In the genomic region with DNA sequence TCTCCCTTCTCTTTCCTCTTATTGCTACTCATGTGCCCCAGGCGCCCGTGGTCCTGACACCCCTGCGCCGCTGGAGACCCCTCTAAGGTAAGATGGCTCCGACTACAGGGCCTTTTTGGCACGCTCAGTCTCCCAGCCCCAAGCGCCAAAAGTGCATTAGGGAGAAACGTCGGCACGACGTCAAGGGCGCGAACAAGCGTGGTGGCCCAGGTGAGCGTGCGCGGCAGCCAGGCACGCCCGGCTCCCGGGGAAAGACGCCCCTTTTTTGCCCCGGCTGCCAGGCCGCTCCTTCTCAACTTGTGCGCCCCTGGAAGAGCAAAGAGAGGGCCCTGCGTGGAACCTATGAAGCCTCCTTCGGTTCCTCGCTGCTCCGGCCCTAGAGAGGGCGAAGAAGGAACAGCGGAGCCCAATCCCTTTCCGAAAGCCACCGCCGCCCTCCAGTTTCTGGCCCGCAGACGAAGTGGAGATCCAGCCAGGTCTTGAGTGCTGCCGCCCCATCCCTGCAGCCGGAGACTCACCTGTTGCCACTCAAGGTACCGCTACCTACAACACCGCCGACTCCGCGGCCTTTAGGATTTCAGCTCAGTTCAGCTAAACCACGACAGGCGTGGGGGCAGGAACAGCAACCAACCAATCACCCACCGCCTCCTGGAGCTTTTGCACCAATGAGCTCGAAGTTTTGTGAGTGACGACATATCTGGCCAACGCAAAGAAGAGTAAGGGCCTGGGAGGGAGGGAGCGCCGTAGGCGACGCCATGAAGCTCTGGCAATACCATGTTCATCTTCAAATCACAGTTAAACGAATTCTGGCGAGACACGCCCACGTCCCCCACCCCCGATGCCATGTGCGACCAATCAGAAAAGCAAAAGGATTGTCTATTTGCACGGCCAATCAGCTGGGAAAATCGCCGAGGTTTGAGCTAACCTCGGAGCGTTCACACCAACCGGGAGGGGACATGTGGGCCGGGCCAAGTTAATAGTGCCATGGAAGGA, we compare ENCODE assay signal across 8 cellular contexts. TPM values are rescaled to one million over a fixed set of nuclear protein-coding genes. Genes with fewer than 3 reads are reported as not detected.
DNase-seq lines count a peak whose midpoint lies in the region; ATAC-seq and TF ChIP-seq lines count a peak whose summit lies in the region.
"Not testable (repeated sequence)": the region's sequence is repeated elsewhere in the genome, so short reads cannot be mapped to it uniquely, and the experiment has no call there.

TSS of gene ARL17A (minus strand) at position 609 of the 993 bp plus-strand sequence. CDS start 3,369 bp downstream, outside the sequence.

- ATAC-seq in GM18505 (IDR thresholded peaks at IDR 0.05; ENCODE audit: unreplicated experiment) (peak; percentile 61), GM23338 (peak; percentile 88), HG03521 (IDR thresholded peaks at IDR 0.05; ENCODE audit: unreplicated experiment) (peak; percentile 83)
- ATAC-seq in stimulated activated naive B cell treated with anti-CD40 and anti-IgM and Interleukin-4, amounts not matched to agents 10 μg/mL and 1 μg/mL and 100 μg/mL, for 72 hours (replicated peaks) = peak; percentile 88 to 90

- not testable (repeated sequence) for TF ChIP-seq POLR2A in GM18505 (IDR thresholded peaks at IDR 0.05; ENCODE audit: borderline replicate concordance, extremely low read depth, insufficient read depth, insufficient read length); adrenal gland (IDR thresholded peaks at IDR 0.05)

- not testable (repeated sequence) for H4K20me1 ChIP-seq in GM23338 (replicated peaks; ENCODE audit: insufficient read depth)

- not testable (repeated sequence) for H3K36me3 ChIP-seq in GM23338 (ENCODE audit: insufficient read depth); adrenal gland (replicated peaks in 1 of 2); right atrium auricular region; rectal smooth muscle tissue (ENCODE audit: control insufficient read depth, insufficient read depth, low read length)

- H3K9ac ChIP-seq in rectal smooth muscle tissue (ENCODE audit: low read length) = not testable (repeated sequence)

- intact Hi-C loops in adrenal gland (cut with DNase I) = not testable (repeated sequence)

- not testable (repeated sequence) for H3K27me3 Mint-ChIP-seq in GM23338 (ENCODE audit: insufficient read depth, low read depth, poor library complexity); stimulated activated naive B cell treated with anti-CD40 and anti-IgM and Interleukin-4, amounts not matched to agents 10 μg/mL and 1 μg/mL and 100 μg/mL, for 72 hours

- H3K4me3 Mint-ChIP-seq in GM23338 = peak within 1 kb of the TSS; percentile 48; the same call in 2 of the 3 replicates
- H3K4me3 Mint-ChIP-seq in stimulated activated naive B cell treated with anti-CD40 and anti-IgM and Interleukin-4, amounts not matched to agents 10 μg/mL and 1 μg/mL and 100 μg/mL, for 72 hours = peak within 1 kb of the TSS in 1 of 2 donors; percentile 56

- not testable (repeated sequence) for H3K4me2 ChIP-seq in GM23338

- not testable (repeated sequence) for H2AFZ ChIP-seq in GM23338

- TF ChIP-seq CTCF in GM23338 (conservative IDR thresholded peaks at IDR 0.05; ENCODE audit: low read depth in 2 of 2); adrenal gland (IDR thresholded peaks at IDR 0.05); right atrium auricular region (IDR thresholded peaks at IDR 0.05): not testable (repeated sequence)

- H3K9me2 ChIP-seq in GM23338 (ENCODE audit: insufficient read depth) = not testable (repeated sequence)

- not testable (repeated sequence) for H3K9me3 Mint-ChIP-seq in GM23338; stimulated activated naive B cell treated with anti-CD40 and anti-IgM and Interleukin-4, amounts not matched to agents 10 μg/mL and 1 μg/mL and 100 μg/mL, for 72 hours

- not testable (repeated sequence) for DNase-seq in GM23338 (ENCODE audit: low spot score)
- DNase-seq in activated CD4-positive, alpha-beta T cell treated with anti-CD3 and anti-CD28 coated beads for 48 hours = peak; percentile 84
- DNase-seq in adrenal gland (peak; percentile 78 to 95 (median 87)), right atrium auricular region (ENCODE audit: low spot score) (peak; percentile 86)
- peak; percentile 82 for DNase-seq in stimulated activated naive B cell treated with anti-CD40 and anti-IgM and Interleukin-4, amounts not matched to agents 10 μg/mL and 1 μg/mL and 100 μg/mL, for 72 hours

- 0% methylated on average over 7 of the region's 65 CpGs; no CpG with 5 or more reads in 2 of the 4 donors for WGBS in adrenal gland, 4 donors

- peak within 1 kb of the TSS; percentile 37; the same call in 1 of the 2 replicates for H3K4me3 ChIP-seq in GM23338
- peak within 1 kb of the TSS in 1 of 4 donors; percentile 39 for H3K4me3 ChIP-seq in adrenal gland
- peak within 1 kb of the TSS; percentile 11 to 22 for H3K4me3 ChIP-seq in right atrium auricular region
- not testable (repeated sequence) for H3K4me3 ChIP-seq in rectal smooth muscle tissue (ENCODE audit: low read length)

- not testable (repeated sequence) for H3K4me1 ChIP-seq in GM23338 (ENCODE audit: insufficient read depth); adrenal gland (replicated peaks in 1 of 2); right atrium auricular region; rectal smooth muscle tissue (ENCODE audit: control insufficient read depth, insufficient read depth, low read length)

- H3K27ac ChIP-seq in GM23338 (ENCODE audit: low read depth) = not testable (repeated sequence)
- H3K27ac ChIP-seq in adrenal gland (peak within 1 kb of the TSS in 1 of 5 donors; percentile 61), right atrium auricular region (peak within 1 kb of the TSS in 1 of 2 donors; percentile 58), rectal smooth muscle tissue (ENCODE audit: low read depth, low read length) (peak within 1 kb of the TSS; percentile 51)

- not testable (repeated sequence) for H3K79me2 ChIP-seq in GM23338 (replicated peaks; ENCODE audit: insufficient read depth)

- not testable (repeated sequence) for H3K36me3 Mint-ChIP-seq in GM23338 (ENCODE audit: low read depth); stimulated activated naive B cell treated with anti-CD40 and anti-IgM and Interleukin-4, amounts not matched to agents 10 μg/mL and 1 μg/mL and 100 μg/mL, for 72 hours

- H3F3A ChIP-seq in GM23338 (replicated peaks; ENCODE audit: low read depth) = not testable (repeated sequence)

- not testable (repeated sequence) for H3K27ac Mint-ChIP-seq in GM23338
- H3K27ac Mint-ChIP-seq in stimulated activated naive B cell treated with anti-CD40 and anti-IgM and Interleukin-4, amounts not matched to agents 10 μg/mL and 1 μg/mL and 100 μg/mL, for 72 hours = peak within 1 kb of the TSS; percentile 37

- H3K4me1 Mint-ChIP-seq in GM23338; stimulated activated naive B cell treated with anti-CD40 and anti-IgM and Interleukin-4, amounts not matched to agents 10 μg/mL and 1 μg/mL and 100 μg/mL, for 72 hours: not testable (repeated sequence)

- not testable (repeated sequence) for H3K9me3 ChIP-seq in adrenal gland (replicated peaks in 1 of 3); right atrium auricular region

- not testable (repeated sequence) for H3K27me3 ChIP-seq in GM23338 (ENCODE audit: insufficient read depth); adrenal gland; right atrium auricular region; rectal smooth muscle tissue (ENCODE audit: control insufficient read depth, insufficient read depth, low read length)

RNA-seq across cellular contexts. Expression of gene ARL17A, which starts in this region (rescaled TPM):
- 24.4 and 47.1 TPM in 2 replicates for total RNA-seq in GM23338 (2014; rRNA removed; shearing (Covaris generic))
- 21.0 and 23.6 TPM in 2 replicates for polyA plus RNA-seq in GM23338 (2016; fragmentation: Nextera tagmentation; extraction: Ambion mirVana)
- total RNA-seq in adrenal gland = 10 to 100 TPM in 4 of 8 donors, 1 to 10 TPM in 4; 6.7 to 17.1 (median 10.6) TPM
- polyA plus RNA-seq in adrenal gland = 1 to 10 TPM; 1.7 to 9.2 (median 6.5) TPM
- total RNA-seq in right atrium auricular region = 1 to 10 TPM; 6.0 to 6.2 TPM
